In genomic region chr2:138237657-138238384, GRCh38 we compare ENCODE assay signal across 22 cellular contexts.
DNase-seq lines count a peak whose midpoint lies in the region; ATAC-seq lines count a peak whose summit lies in the region.
"Had no signal": no experiment of that assay in that cellular context is flagged by ENCODE, and none has a peak within 500 bp of the region (broad histone marks: within the 10 kb centered on the region; RNA-seq: fewer than 3 reads in every experiment).

No MANE protein-coding gene starts in this region.

- intact Hi-C loops in left colon (cut with DNase I, micrococcal nuclease) = no loop called here

- no peaks in the 10 kb centered on the region for H3K36me3 ChIP-seq in effector memory CD4-positive, alpha-beta T cell (ENCODE audit: control insufficient read depth, insufficient read depth, low read length)
- H3K36me3 ChIP-seq: upper lobe of right lung had no signal

- DNase-seq in NCI-H1105 treated with DMSO at 0.1 percent for 48 hours (lab: John Stamatoyannopoulos, UW) = peak; percentile 32
- no peak for DNase-seq in NCI-H1105 (lab: John Stamatoyannopoulos, UW)
- peak; percentile 10 for DNase-seq in COR-L47 (lab: John Stamatoyannopoulos, UW)
- peak; percentile 73 for DNase-seq in NCI-H69 (lab: John Stamatoyannopoulos, UW)
- no peak for DNase-seq in left colon
- DNase-seq in effector memory CD4-positive, alpha-beta T cell = no peak
- no peak for DNase-seq in T-helper 2 cell treated with Interferon-gamma antibody and Interleukin-4, amounts not matched to agents 5 μg/mL and 100 μg/mL, for 36 hours (ENCODE audit: low spot score)
- DNase-seq in AG08395 (ENCODE audit: low spot score) = no peak
- DNase-seq: 8988T; activated CD4-positive, alpha-beta T cell treated with anti-CD3 and anti-CD28 coated beads, Interleukin-2, amount 50 U/mL, for 1 hour; activated naive CD4-positive, alpha-beta T cell treated with anti-CD3 and anti-CD28 coated beads, Interleukin-2, amount 50 U/mL, for 16 hours; AML-193; DND-41; kidney glomerular epithelial cell; NCI-H1092 treated with DMSO at 0.1 percent for 48 hours; NCI-H524; nucleus accumbens; T-helper 17 cell; upper lobe of right lung had no signal

- ATAC-seq in left colon = peak; percentile 20
- ATAC-seq: T-helper 17 cell, upper lobe of right lung, WTC11 had no signal

- H3K27me3 ChIP-seq in effector memory CD4-positive, alpha-beta T cell (replicated peaks; ENCODE audit: control insufficient read depth, insufficient read depth, low read length, poor library complexity, severe bottlenecking) = no peaks in the 10 kb centered on the region
- H3K27me3 ChIP-seq: upper lobe of right lung had no signal

- H3K4me3 Mint-ChIP-seq in T-helper 2 cell treated with Interferon-gamma antibody and Interleukin-4, amounts not matched to agents 5 μg/mL and 100 μg/mL, for 36 hours = no peak overlapping the region
- H3K4me3 Mint-ChIP-seq: activated T-helper 1 cell treated with anti-CD3 and anti-CD28 coated beads, Interleukin-12 subunit alpha, Interleukin-12 subunit beta, Interleukin-2, Interleukin-4 antibody, amounts not matched to agents 30 ng/mL and 10 ng/mL and 1 ng/mL, durations not matched to agents 14 hours and 24 hours and 36 hours; dendritic cell treated with granulocyte-macrophage colony-stimulating factor and Interleukin-4, amounts not matched to agents 40 ng/mL and 50 ng/mL, for 4 days; T-helper 17 cell; WTC11 had no signal

- H3K27ac ChIP-seq in effector memory CD4-positive, alpha-beta T cell (ENCODE audit: insufficient read depth, low read length, poor library complexity, severe bottlenecking) = no peak overlapping the region
- H3K27ac ChIP-seq: upper lobe of right lung had no signal

- H3K4me1 Mint-ChIP-seq in T-helper 2 cell treated with Interferon-gamma antibody and Interleukin-4, amounts not matched to agents 5 μg/mL and 100 μg/mL, for 36 hours (ENCODE audit: low read depth) = no peaks in the 10 kb centered on the region
- H3K4me1 Mint-ChIP-seq: T-helper 17 cell had no signal

- no peaks in the 10 kb centered on the region for H3K9me3 Mint-ChIP-seq in T-helper 2 cell treated with Interferon-gamma antibody and Interleukin-4, amounts not matched to agents 5 μg/mL and 100 μg/mL, for 36 hours
- H3K9me3 Mint-ChIP-seq: activated T-helper 1 cell treated with anti-CD3 and anti-CD28 coated beads, Interleukin-12 subunit alpha, Interleukin-12 subunit beta, Interleukin-2, Interleukin-4 antibody, amounts not matched to agents 30 ng/mL and 10 ng/mL and 1 ng/mL, durations not matched to agents 14 hours and 24 hours and 36 hours; dendritic cell treated with granulocyte-macrophage colony-stimulating factor and Interleukin-4, amounts not matched to agents 40 ng/mL and 50 ng/mL, for 4 days; WTC11 had no signal

- H3K9me3 ChIP-seq in effector memory CD4-positive, alpha-beta T cell (ENCODE audit: control insufficient read depth, low read length) = no peaks in the 10 kb centered on the region
- H3K9me3 ChIP-seq: upper lobe of right lung had no signal

- no peaks in the 10 kb centered on the region for H3K36me3 Mint-ChIP-seq in T-helper 2 cell treated with Interferon-gamma antibody and Interleukin-4, amounts not matched to agents 5 μg/mL and 100 μg/mL, for 36 hours (ENCODE audit: low read depth)
- H3K36me3 Mint-ChIP-seq: WTC11 had no signal

- H3K27ac Mint-ChIP-seq in T-helper 2 cell treated with Interferon-gamma antibody and Interleukin-4, amounts not matched to agents 5 μg/mL and 100 μg/mL, for 36 hours = no peak overlapping the region
- H3K27ac Mint-ChIP-seq: activated T-helper 1 cell treated with anti-CD3 and anti-CD28 coated beads, Interleukin-12 subunit alpha, Interleukin-12 subunit beta, Interleukin-2, Interleukin-4 antibody, amounts not matched to agents 30 ng/mL and 10 ng/mL and 1 ng/mL, durations not matched to agents 14 hours and 24 hours and 36 hours; dendritic cell treated with granulocyte-macrophage colony-stimulating factor and Interleukin-4, amounts not matched to agents 40 ng/mL and 50 ng/mL, for 4 days; T-helper 17 cell; WTC11 had no signal

- H3K4me3 ChIP-seq in effector memory CD4-positive, alpha-beta T cell (ENCODE audit: insufficient read depth, low read depth, low read length, poor library complexity, severe bottlenecking) = no peak overlapping the region
- H3K4me3 ChIP-seq: upper lobe of right lung had no signal

- no peaks in the 10 kb centered on the region for H3K27me3 Mint-ChIP-seq in T-helper 2 cell treated with Interferon-gamma antibody and Interleukin-4, amounts not matched to agents 5 μg/mL and 100 μg/mL, for 36 hours (ENCODE audit: low read depth)
- H3K27me3 Mint-ChIP-seq: dendritic cell treated with granulocyte-macrophage colony-stimulating factor and Interleukin-4, amounts not matched to agents 40 ng/mL and 50 ng/mL, for 4 days; T-helper 17 cell had no signal

- no peaks in the 10 kb centered on the region for H3K4me1 ChIP-seq in effector memory CD4-positive, alpha-beta T cell (ENCODE audit: control insufficient read depth, insufficient read depth, low read length, poor library complexity, severe bottlenecking)
- H3K4me1 ChIP-seq: upper lobe of right lung had no signal

Comparison
In these comparisons a context has a peak if more than half of its experiments do, and no peak if none do; other contexts are left out.
1. DNase-seq: peak in NCI-H1105 treated with DMSO at 0.1 percent for 48 hours (single experiment), COR-L47 (single experiment) and NCI-H69 (single experiment); none in NCI-H1105 (single experiment), left colon (0 of 2), effector memory CD4-positive, alpha-beta T cell (0 of 3), T-helper 2 cell treated with Interferon-gamma antibody and Interleukin-4, amounts not matched to agents 5 μg/mL and 100 μg/mL, for 36 hours (single experiment) and AG08395 (single experiment).